ENCODE assay signal across 21 cellular contexts in genomic region chr11:97110376-97110775, GRCh38.
DNase-seq lines count a peak whose midpoint lies in the region; ATAC-seq and TF ChIP-seq lines count a peak whose summit lies in the region.
"Had no signal": no experiment of that assay in that cellular context is flagged by ENCODE, and none has a peak within 500 bp of the region (broad histone marks: within the 10 kb centered on the region; RNA-seq: fewer than 3 reads in every experiment).

No MANE protein-coding gene starts in this region.

- ATAC-seq in GM21825 (IDR thresholded peaks at IDR 0.05; ENCODE audit: unreplicated experiment), result no peak
- no peak for ATAC-seq in GM18520 (IDR thresholded peaks at IDR 0.05; ENCODE audit: unreplicated experiment)
- ATAC-seq: HCT116 had no signal

- TF ChIP-seq CTCF in tibial nerve (IDR thresholded peaks at IDR 0.05), result no peak

- H3K79me1 ChIP-seq in trophoblast cell (ENCODE audit: low read length), result no peaks in the 10 kb centered on the region

- H4K8ac ChIP-seq in trophoblast cell (ENCODE audit: low read depth, low read length), result no peak overlapping the region

- no peak overlapping the region for H3K18ac ChIP-seq in trophoblast cell (ENCODE audit: low read length)

- H3K27ac ChIP-seq in trophoblast cell (ENCODE audit: low read depth, low read length), result no peak overlapping the region
- H3K27ac ChIP-seq in tibial nerve, result no peak overlapping the region
- H3K27ac ChIP-seq: PC-9 had no signal

- DNase-seq in SIG-M5 treated with dmso at 0.1 percent for 504 hours (lab: John Stamatoyannopoulos, UW; ENCODE audit: unreplicated experiment), result peak; percentile 10
- no peak for DNase-seq in SIG-M5 (lab: John Stamatoyannopoulos, UW)
- DNase-seq in HT1080 (ENCODE audit: low read depth), result peak; percentile 15
- peak; percentile 54 for DNase-seq in amniotic epithelial cell (ENCODE audit: low read depth)
- peak; percentile 7 to 64 for DNase-seq in trophoblast cell
- no peak for DNase-seq in tibial nerve (ENCODE audit: low spot score in 2 of 2)
- DNase-seq: 8988T, Calu3, DND-41, KBM-7, MG63, NCI-H1048, NCI-H1694, NCI-H2029 treated with DMSO at 0.1 percent for 48 hours, NCI-H446 treated with DMSO at 0.1 percent for 48 hours, NCI-H526, PC-9, Right ventricle myocardium superior had no signal

- no peaks in the 10 kb centered on the region for H3K9me3 ChIP-seq in trophoblast cell (ENCODE audit: insufficient read depth, low read depth, low read length)
- H3K9me3 ChIP-seq in tibial nerve, result no peaks in the 10 kb centered on the region
- H3K9me3 ChIP-seq: MG63 had no signal

- WGBS in trophoblast cell (ENCODE audit: extremely low coverage, insufficient coverage, insufficient read length), result no CpG with 5 or more reads among the region's 4 CpGs
- WGBS in tibial nerve, 2 donors, result 70 to 79% methylated on average over 4 of the region's 4 CpGs

- no peak overlapping the region for H2BK120ac ChIP-seq in trophoblast cell (ENCODE audit: insufficient read depth, low read length, poor library complexity)

- no peak overlapping the region for H2AK5ac ChIP-seq in trophoblast cell (ENCODE audit: low read length)

- H3K27me3 ChIP-seq in trophoblast cell (ENCODE audit: insufficient read depth, low read length) (no peaks in the 10 kb centered on the region), tibial nerve (no peaks in the 10 kb centered on the region)
- H3K27me3 ChIP-seq: MG63 had no signal

- no peaks in the 10 kb centered on the region for H3K4me1 ChIP-seq in trophoblast cell (ENCODE audit: control insufficient read depth in 1 of 2, insufficient read depth in 2 of 2, low read length in 2 of 2)
- no peaks in the 10 kb centered on the region for H3K4me1 ChIP-seq in tibial nerve

- H3K36me3 ChIP-seq in trophoblast cell (ENCODE audit: control insufficient read depth in 1 of 2, insufficient read depth in 2 of 2, low read length in 2 of 2), result no peaks in the 10 kb centered on the region
- no peaks in the 10 kb centered on the region for H3K36me3 ChIP-seq in tibial nerve
- H3K36me3 ChIP-seq: MG63 had no signal

- H4K91ac ChIP-seq in trophoblast cell (ENCODE audit: low read depth, low read length), result no peak overlapping the region

- no peak overlapping the region for H2BK5ac ChIP-seq in trophoblast cell (ENCODE audit: low read depth, low read length, poor library complexity)

- H2AFZ ChIP-seq in trophoblast cell (ENCODE audit: insufficient read depth, low read length, poor library complexity), result no peak overlapping the region
- H2AFZ ChIP-seq: PC-9 had no signal

- no peak overlapping the region for H3K4me2 ChIP-seq in trophoblast cell (ENCODE audit: low read length)
- H3K4me2 ChIP-seq: PC-9 had no signal

- H3K23ac ChIP-seq in trophoblast cell (ENCODE audit: low read length), result no peak overlapping the region

- no peaks in the 10 kb centered on the region for H3K79me2 ChIP-seq in trophoblast cell (ENCODE audit: control insufficient read depth, insufficient read depth, low read length, poor library complexity)

- no peak for TF ChIP-seq POLR2A in tibial nerve (IDR thresholded peaks at IDR 0.05)

- no peak overlapping the region for H3K4ac ChIP-seq in trophoblast cell (ENCODE audit: low read depth, low read length)

- H3K4me3 ChIP-seq in trophoblast cell (ENCODE audit: low read depth, low read length), result no peak overlapping the region
- no peak overlapping the region for H3K4me3 ChIP-seq in tibial nerve
- H3K4me3 ChIP-seq: MG63, PC-9 had no signal

- no peak overlapping the region for H3K9ac ChIP-seq in trophoblast cell (ENCODE audit: low read length)

- no peak for TF ChIP-seq EP300 in tibial nerve (IDR thresholded peaks at IDR 0.05)

- H2BK12ac ChIP-seq in trophoblast cell (ENCODE audit: low read length), result no peak overlapping the region

- H3K14ac ChIP-seq in trophoblast cell (ENCODE audit: low read length), result no peak overlapping the region

- no peak overlapping the region for H4K12ac ChIP-seq in trophoblast cell (ENCODE audit: low read depth, low read length)

Comparison
In these comparisons a context has a peak if more than half of its experiments do, and no peak if none do; other contexts are left out.
1. DNase-seq: peak in SIG-M5 treated with dmso at 0.1 percent for 504 hours (single experiment), HT1080 (single experiment), amniotic epithelial cell (single experiment) and trophoblast cell (2 of 2); none in SIG-M5 (single experiment) and tibial nerve (0 of 2).